Comparison of ENCODE assay signal across 14 cellular contexts in the genomic region with DNA sequence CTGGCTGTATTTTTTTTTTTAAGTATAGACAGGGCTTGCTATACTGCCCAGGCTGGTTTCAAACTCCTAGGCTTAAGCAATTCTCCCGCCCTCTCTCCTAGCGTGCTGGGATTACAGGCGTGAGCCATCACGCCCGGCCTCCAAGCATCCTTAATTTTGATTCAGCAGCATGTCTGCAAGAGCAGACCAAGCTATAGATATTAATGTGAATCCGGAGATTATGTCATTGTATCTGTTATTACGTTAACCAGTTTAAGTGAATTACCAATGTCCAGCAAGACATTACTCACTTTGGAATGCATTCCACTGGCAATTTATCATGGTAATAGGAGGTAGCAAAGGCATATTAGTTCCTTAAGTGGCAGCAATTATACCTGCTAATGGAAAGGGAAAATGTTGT.
DNase-seq lines count a peak whose midpoint lies in the region; TF ChIP-seq lines count a peak whose summit lies in the region.
"Had no signal": no experiment of that assay in that cellular context is flagged by ENCODE, and none has a peak within 500 bp of the region (broad histone marks: within the 10 kb centered on the region; RNA-seq: fewer than 3 reads in every experiment).

No MANE protein-coding gene starts in this region.

- no peaks in the 10 kb centered on the region for H4K20me1 ChIP-seq in SK-N-SH (ENCODE audit: insufficient read depth)

- H3K4me3 Mint-ChIP-seq in HFFc6 = no peak overlapping the region
- H3K4me3 Mint-ChIP-seq: B cell; CD4-positive, alpha-beta memory T cell; GM23338 had no signal

- H3K27ac Mint-ChIP-seq in HFFc6 = peak overlapping the region; percentile 25; the same call in 1 of the 2 replicates
- H3K27ac Mint-ChIP-seq: B cell; CD4-positive, alpha-beta memory T cell; GM23338 had no signal

- H3K9me3 Mint-ChIP-seq in HFFc6 = peaks cover 20% of the 10 kb centered on the region
- H3K9me3 Mint-ChIP-seq: GM23338 had no signal

- no peaks in the 10 kb centered on the region; the same call in 1 of the 2 replicates for H3K4me1 Mint-ChIP-seq in HFFc6 (ENCODE audit: low read depth)
- H3K4me1 Mint-ChIP-seq: B cell; CD4-positive, alpha-beta memory T cell had no signal

- in situ Hi-C loops in KBM-7 (cut with MboI; ENCODE audit: low pct_unique_long_range_greater_than_20kb, low sequenced_read_pairs) = no loop called here

- no peak overlapping the region for H3K4me2 ChIP-seq in SK-N-SH
- H3K4me2 ChIP-seq: GM23338 had no signal

- no peaks in the 10 kb centered on the region for H3K27me3 ChIP-seq in BE2C
- H3K27me3 ChIP-seq in SK-N-SH (ENCODE audit: insufficient read depth) = no peaks in the 10 kb centered on the region

- DNase-seq in BE2C = peak; percentile 78
- DNase-seq in HFFc6 = peak; percentile 33
- peak; percentile 33 for DNase-seq in SK-N-SH
- peak; percentile 5 for DNase-seq in kidney tubule cell (ENCODE audit: low spot score)
- DNase-seq in stimulated activated CD4-positive, alpha-beta T cell treated with anti-CD3 and anti-CD28 coated beads, Interleukin-12 subunit alpha, Interleukin-12 subunit beta, amount 100 ng/mL, for 4 hours = no peak
- no peak for DNase-seq in KBM-7
- no peak for DNase-seq in HuH-7.5 (ENCODE audit: low spot score)
- DNase-seq in activated CD4-positive, alpha-beta T cell treated with anti-CD3 and anti-CD28 coated beads, Interleukin-2, amount 50 U/mL, for 4 hours = no peak
- DNase-seq: CD4-positive, alpha-beta memory T cell; DND-41; H7 had no signal

- no peaks in the 10 kb centered on the region for H3K9me2 ChIP-seq in SK-N-SH

- H3K36me3 ChIP-seq in BE2C (no peaks in the 10 kb centered on the region), SK-N-SH (replicated peaks in 1 of 2; ENCODE audit: control insufficient read depth in 1 of 2, insufficient read depth in 2 of 2, low read length in 1 of 2) (no peaks in the 10 kb centered on the region)

- H3K9me3 ChIP-seq in BE2C (no peaks in the 10 kb centered on the region), SK-N-SH (no peaks in the 10 kb centered on the region)

- TF ChIP-seq EP300 in SK-N-SH (IDR thresholded peaks at IDR 0.05; ENCODE audit: borderline replicate concordance in 1 of 2, low read depth in 1 of 2, low read length in 1 of 2) = peak in 1 of 2 experiments; percentile 94; a peak in 2 of 4 replicates

- POLR2A ChIA-PET in SK-N-SH (lab: Yijun Ruan, JAX) = no interaction called here

- H3K9ac ChIP-seq in SK-N-SH = no peak overlapping the region

- H3K27ac ChIP-seq in SK-N-SH (ENCODE audit: low read depth in 2 of 2, low read length in 1 of 2) = peak overlapping the region in 1 of 2 experiments; percentile 84; a peak in 2 of 4 replicates
- H3K27ac ChIP-seq: C4-2B had no signal

- 13% methylated on average over 7 of the region's 7 CpGs for WGBS in SK-N-SH (ENCODE audit: low lambda C conversion rate)

- no peaks in the 10 kb centered on the region; the same call in 1 of the 2 replicates for H3K36me3 Mint-ChIP-seq in HFFc6 (ENCODE audit: low read depth)
- H3K36me3 Mint-ChIP-seq: CD4-positive, alpha-beta memory T cell had no signal

- no peak for TF ChIP-seq CTCF in BE2C (IDR thresholded peaks at IDR 0.05; ENCODE audit: low read depth, low read length)
- TF ChIP-seq CTCF in HFFc6 (IDR thresholded peaks at IDR 0.05) = no peak
- TF ChIP-seq CTCF in SK-N-SH (IDR thresholded peaks at IDR 0.05) = no peak

- no peaks in the 10 kb centered on the region for H3K79me2 ChIP-seq in SK-N-SH (ENCODE audit: insufficient read depth)

- CTCF ChIA-PET in SK-N-SH (lab: Yijun Ruan, JAX) = interaction anchor here (0.7 to 1.6 kb wide), 4 partner anchors 10 to 1376 kb away, joined by 3 to 4 read pairs (median 4); no protein-coding TSS in a partner anchor

- H3K27me3 Mint-ChIP-seq in HFFc6 (ENCODE audit: insufficient read depth) = no peaks in the 10 kb centered on the region; the same call in 1 of the 2 replicates
- H3K27me3 Mint-ChIP-seq: B cell had no signal

- no peak overlapping the region for H2AFZ ChIP-seq in SK-N-SH (ENCODE audit: low read depth)
- H2AFZ ChIP-seq: GM23338 had no signal

- H3K4me1 ChIP-seq in BE2C (peaks cover 9% of the 10 kb centered on the region), SK-N-SH (ENCODE audit: control insufficient read depth in 1 of 2, insufficient read depth in 2 of 2, low read depth in 1 of 2, low read length in 1 of 2) (peaks cover 0 to 42% of the 10 kb centered on the region in 2 experiments; a peak in 2 of 4 replicates)

- H3F3A ChIP-seq in SK-N-SH (replicated peaks; ENCODE audit: insufficient read depth) = no peaks in the 10 kb centered on the region

- no peak overlapping the region for H3K4me3 ChIP-seq in BE2C (ENCODE audit: low read depth, low read length)
- H3K4me3 ChIP-seq in SK-N-SH (ENCODE audit: low read depth in 2 of 2, low read length in 1 of 2) = no peak overlapping the region
- H3K4me3 ChIP-seq: GM23338 had no signal

- peak; percentile 23; the same call in 1 of the 2 replicates for TF ChIP-seq RAD21 in SK-N-SH (IDR thresholded peaks at IDR 0.05; ENCODE audit: low read length)

TF ChIP-seq in SK-N-SH, 30 proteins besides CTCF, POLR2A, EP300 and RAD21:
- TF ChIP-seq MXI1 (IDR thresholded peaks at IDR 0.05; ENCODE audit: low read depth, low read length) (0 out of 2 replicates have a peak, but pooled peaks have one; percentile 48), GATA2 (CRISPR knock-in tag; IDR thresholded peaks at IDR 0.05) (peak; percentile 55), ELF1 (IDR thresholded peaks at IDR 0.05) (no peak), IRF3 (IDR thresholded peaks at IDR 0.05; ENCODE audit: low read depth, low read length) (no peak), FOSL2 (IDR thresholded peaks at IDR 0.05; ENCODE audit: borderline replicate concordance, low read depth) (no peak), TCF12 (IDR thresholded peaks at IDR 0.05) (peak; percentile 59), SIN3A (IDR thresholded peaks at IDR 0.05; ENCODE audit: borderline replicate concordance, low read depth, low read length) (no peak), TEAD4 (IDR thresholded peaks at IDR 0.05; ENCODE audit: borderline replicate concordance, insufficient read depth) (peak; percentile 30; the same call in 1 of the 2 replicates), PBX3 (IDR thresholded peaks at IDR 0.05) (peak; percentile 50), FOXM1 (IDR thresholded peaks at IDR 0.05; ENCODE audit: low read depth) (no peak), RCOR1 (IDR thresholded peaks at IDR 0.05; ENCODE audit: low read length) (peak; percentile 87), SMC3 (IDR thresholded peaks at IDR 0.05; ENCODE audit: low read depth, low read length) (no peak), CHD2 (IDR thresholded peaks at IDR 0.05; ENCODE audit: low read length, partially characterized antibody) (peak; percentile 71), NFIC (IDR thresholded peaks at IDR 0.05; ENCODE audit: borderline replicate concordance) (no peak), POLR2AphosphoS5 (IDR thresholded peaks at IDR 0.05; ENCODE audit: low read depth, low read length) (no peak; the same call in 1 of the 2 replicates), EZH2phosphoT487 (IDR thresholded peaks at IDR 0.05; ENCODE audit: borderline replicate concordance, low read depth) (no peak), YY1 (IDR thresholded peaks at IDR 0.05; ENCODE audit: low read depth) (no peak), NRF1 (IDR thresholded peaks at IDR 0.05; ENCODE audit: low read depth, low read length) (no peak), JUND (IDR thresholded peaks at IDR 0.05) (peak; percentile 22; the same call in 1 of the 2 replicates)
- TF ChIP-seq, protein P1, sequence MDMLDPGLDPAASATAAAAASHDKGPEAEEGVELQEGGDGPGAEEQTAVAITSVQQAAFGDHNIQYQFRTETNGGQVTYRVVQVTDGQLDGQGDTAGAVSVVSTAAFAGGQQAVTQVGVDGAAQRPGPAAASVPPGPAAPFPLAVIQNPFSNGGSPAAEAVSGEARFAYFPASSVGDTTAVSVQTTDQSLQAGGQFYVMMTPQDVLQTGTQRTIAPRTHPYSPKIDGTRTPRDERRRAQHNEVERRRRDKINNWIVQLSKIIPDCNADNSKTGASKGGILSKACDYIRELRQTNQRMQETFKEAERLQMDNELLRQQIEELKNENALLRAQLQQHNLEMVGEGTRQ (IDR thresholded peaks at IDR 0.05; ENCODE audit: borderline replicate concordance, low read depth, low read length) = no peak
- TF ChIP-seq, protein P2, sequence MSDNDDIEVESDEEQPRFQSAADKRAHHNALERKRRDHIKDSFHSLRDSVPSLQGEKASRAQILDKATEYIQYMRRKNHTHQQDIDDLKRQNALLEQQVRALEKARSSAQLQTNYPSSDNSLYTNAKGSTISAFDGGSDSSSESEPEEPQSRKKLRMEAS (IDR thresholded peaks at IDR 0.05; ENCODE audit: low read depth) = no peak

Comparison
In these comparisons a context has a peak if more than half of its experiments do, and no peak if none do; other contexts are left out.
1. DNase-seq: peak in BE2C (single experiment), HFFc6 (single experiment), SK-N-SH (single experiment) and kidney tubule cell (single experiment); none in stimulated activated CD4-positive, alpha-beta T cell treated with anti-CD3 and anti-CD28 coated beads, Interleukin-12 subunit alpha, Interleukin-12 subunit beta, amount 100 ng/mL, for 4 hours (single experiment), KBM-7 (single experiment), HuH-7.5 (single experiment) and activated CD4-positive, alpha-beta T cell treated with anti-CD3 and anti-CD28 coated beads, Interleukin-2, amount 50 U/mL, for 4 hours (0 of 2).